22 cellular contexts compared by ENCODE assay signal in genomic region chr11:118988280-118988679, GRCh38. TPM values are rescaled to one million over a fixed set of nuclear protein-coding genes. Genes with fewer than 3 reads are reported as not detected.
DNase-seq lines count a peak whose midpoint lies in the region; ATAC-seq and TF ChIP-seq lines count a peak whose summit lies in the region.
"Had no signal": no experiment of that assay in that cellular context is flagged by ENCODE, and none has a peak within 500 bp of the region (broad histone marks: within the 10 kb centered on the region; RNA-seq: fewer than 3 reads in every experiment).

No MANE protein-coding gene starts in this region.

- peak; percentile 11 for DNase-seq in NCI-H748 (lab: John Stamatoyannopoulos, UW; ENCODE audit: unreplicated experiment)
- DNase-seq in NCI-H748 treated with DMSO at 0.1 percent for 48 hours (lab: John Stamatoyannopoulos, UW) = no peak
- peak; percentile 72 for DNase-seq in NCI-H510A (lab: John Stamatoyannopoulos, UW)
- DNase-seq in mammary epithelial cell = peak; percentile 95
- peak; percentile 74 for DNase-seq in ureter (ENCODE audit: low spot score)
- no peak for DNase-seq in brain microvascular endothelial cell
- DNase-seq in iPS-NIHi11 (ENCODE audit: low spot score) = no peak
- DNase-seq: activated CD4-positive, CD25-positive, alpha-beta regulatory T cell; activated naive CD8-positive, alpha-beta T cell treated with anti-CD3 and anti-CD28 coated beads for 36 hours; BE2C; colonic mucosa; foreskin fibroblast; NCI-H1694 treated with DMSO at 0.1 percent for 48 hours; NCI-H82; PC-3; stimulated activated CD4-positive, alpha-beta T cell treated with anti-CD3 and anti-CD28 coated beads, Interleukin-4, amount 100 ng/mL, for 4 hours; T-helper 2 cell had no signal

- in situ Hi-C loops in mammary epithelial cell (cut with MboI; ENCODE audit: low sequenced_read_pairs in 2 of 2) (no loop called here), brain microvascular endothelial cell (cut with HindIII; ENCODE audit: low pct_ligation_motif_present, low sequenced_read_pairs) (no loop called here)

- peaks cover 11% of the 10 kb centered on the region for H3K4me1 ChIP-seq in mammary epithelial cell (ENCODE audit: insufficient read depth, low read length)
- H3K4me1 ChIP-seq: BE2C, colonic mucosa had no signal

- BruUV-seq in mammary epithelial cell (replicated peaks; lab: Mats Ljungman, UMichigan) = no TSS peak

- TF ChIP-seq CTCF in mammary epithelial cell (conservative IDR thresholded peaks at IDR 0.05 in 1 of 2, IDR thresholded peaks at IDR 0.05 in 1 of 2; ENCODE audit: extremely low read depth in 1 of 2, insufficient read depth in 1 of 2, low read depth in 1 of 2, low read length in 2 of 2) (no peak), brain microvascular endothelial cell (IDR thresholded peaks at IDR 0.05; ENCODE audit: low read depth, low read length, missing control alignments) (no peak)

- no peak overlapping the region for H3K9ac ChIP-seq in mammary epithelial cell (ENCODE audit: insufficient read depth, low read length)

- no peak overlapping the region for H3K4me3 ChIP-seq in mammary epithelial cell (replicated peaks in 1 of 3; ENCODE audit: insufficient read depth in 1 of 3, low read depth in 2 of 3, low read length in 3 of 3)
- H3K4me3 ChIP-seq in brain microvascular endothelial cell (ENCODE audit: low read depth, low read length) = no peak overlapping the region
- H3K4me3 ChIP-seq: colonic mucosa, GM23338, smooth muscle cell had no signal

- no peak for ATAC-seq in HG03280 (IDR thresholded peaks at IDR 0.05; ENCODE audit: unreplicated experiment)
- ATAC-seq: GM23338, PC-3 had no signal

- CTCF ChIA-PET in mammary epithelial cell (lab: Charles Lee; ENCODE audit: low non-redundant PET) = no interaction called here

- H3K27me3 ChIP-seq in mammary epithelial cell (ENCODE audit: insufficient read depth, low read length) (no peaks in the 10 kb centered on the region), brain microvascular endothelial cell (replicated peaks) (no peaks in the 10 kb centered on the region)
- H3K27me3 ChIP-seq: BE2C, colonic mucosa had no signal

- no peaks in the 10 kb centered on the region for H3K9me3 ChIP-seq in mammary epithelial cell (replicated peaks; ENCODE audit: insufficient read depth, low read length)
- H3K9me3 ChIP-seq: BE2C, colonic mucosa had no signal

- H4K20me1 ChIP-seq in mammary epithelial cell (ENCODE audit: insufficient read depth, low read length) = no peaks in the 10 kb centered on the region

- 0% methylated on average over 5 of the region's 5 CpGs for WGBS in mammary epithelial cell (ENCODE audit: low coverage, missing lambda C conversion rate)

- H3K27ac ChIP-seq in mammary epithelial cell (ENCODE audit: insufficient read depth, low read depth, low read length) (no peak overlapping the region), brain microvascular endothelial cell (no peak overlapping the region)
- H3K27ac ChIP-seq: colonic mucosa had no signal

- H2AFZ ChIP-seq in mammary epithelial cell (ENCODE audit: low read depth, low read length) = peak overlapping the region; percentile 17
- H2AFZ ChIP-seq: GM23338 had no signal

- intact Hi-C loops in mammary epithelial cell (cut with micrococcal nuclease) = no loop called here

- no peaks in the 10 kb centered on the region for H3K79me2 ChIP-seq in mammary epithelial cell (ENCODE audit: insufficient read depth, low read length)

- no peaks in the 10 kb centered on the region for H3K36me3 ChIP-seq in mammary epithelial cell (ENCODE audit: insufficient read depth, low read length)
- no peaks in the 10 kb centered on the region for H3K36me3 ChIP-seq in brain microvascular endothelial cell (replicated peaks)
- H3K36me3 ChIP-seq: BE2C, colonic mucosa had no signal

- no peak overlapping the region for H3K4me2 ChIP-seq in mammary epithelial cell (ENCODE audit: insufficient read depth, low read depth, low read length)
- H3K4me2 ChIP-seq: GM23338, smooth muscle cell had no signal

- dilution Hi-C loops in mammary epithelial cell (cut with HindIII; ENCODE audit: low sequenced_read_pairs) = no loop called here

RNA-seq across cellular contexts. Expression of gene CENATAC, which starts 9.7 kb away (rescaled TPM):
- total RNA-seq in mammary epithelial cell (10 to 100 TPM; 37.8 to 46.9 TPM), ureter (51.6 TPM)
- 7.6 TPM for polyA plus RNA-seq in mammary epithelial cell
- polyA minus RNA-seq in mammary epithelial cell = 2.1 TPM

RNA-seq across cellular contexts. Expression of gene FOXR1, which starts 16.7 kb away (rescaled TPM):
- total RNA-seq in mammary epithelial cell (not detected), ureter (not detected)
- polyA plus RNA-seq in mammary epithelial cell = not detected
- polyA minus RNA-seq in mammary epithelial cell = not detected
- total RNA-seq: activated naive CD8-positive, alpha-beta T cell treated with anti-CD3 and anti-CD28 coated beads for 36 hours; colonic mucosa; GM23338; PC-3; progenitor cell of endocrine pancreas; smooth muscle cell; urinary bladder had no signal
- polyA plus RNA-seq: GM23338, smooth muscle cell, urinary bladder had no signal

RNA-seq across cellular contexts. Expression of gene RPS25, which starts 29.9 kb away (rescaled TPM):
- total RNA-seq in mammary epithelial cell = 100 to 1,000 TPM; 474 to 819 TPM
- 1,644 TPM for polyA plus RNA-seq in mammary epithelial cell
- polyA minus RNA-seq in mammary epithelial cell = 103 TPM
- total RNA-seq in ureter = 1,353 TPM

RNA-seq across cellular contexts. Expression of gene TRAPPC4, which starts 30.3 kb away (rescaled TPM):
- 10 to 100 TPM; 51.1 to 58.2 TPM for total RNA-seq in mammary epithelial cell
- polyA plus RNA-seq in mammary epithelial cell = 205 TPM
- 80.7 TPM for polyA minus RNA-seq in mammary epithelial cell
- 72.4 TPM for total RNA-seq in ureter

RNA-seq across cellular contexts. Expression of gene UPK2, which starts 32.2 kb away (rescaled TPM):
- under 1 TPM in 1 of 2 donors, not detected in 1; 0.45 TPM for total RNA-seq in mammary epithelial cell
- 0.74 TPM for polyA plus RNA-seq in mammary epithelial cell
- not detected for polyA minus RNA-seq in mammary epithelial cell
- total RNA-seq in ureter = 240 TPM
- total RNA-seq: colonic mucosa, GM23338, smooth muscle cell had no signal

Comparison
In these comparisons a context has a peak if more than half of its experiments do, and no peak if none do; other contexts are left out.
1. DNase-seq: peak in NCI-H748 (single experiment), NCI-H510A (single experiment), mammary epithelial cell (single experiment) and ureter (single experiment); none in NCI-H748 treated with DMSO at 0.1 percent for 48 hours (single experiment), brain microvascular endothelial cell (single experiment) and iPS-NIHi11 (single experiment).